In genomic region chr6:39901116-39901655, GRCh38 we compare ENCODE assay signal across 15 cellular contexts.
"Had no signal": no experiment of that assay in that cellular context is flagged by ENCODE, and none has a peak within 500 bp of the region (broad histone marks: within the 10 kb centered on the region; RNA-seq: fewer than 3 reads in every experiment).

No MANE protein-coding gene starts in this region.

- H3K27me3 ChIP-seq: brain microvascular endothelial cell, heart right ventricle, ovary, suprapubic skin had no signal

- H3K4me1 ChIP-seq: heart right ventricle, suprapubic skin had no signal

- ATAC-seq: esophagus mucosa had no signal

- H3K36me3 ChIP-seq: ovary had no signal

- H3K9me3 ChIP-seq: heart right ventricle, ovary, suprapubic skin had no signal

- H3K4me3 ChIP-seq: heart right ventricle, lung, ovary, suprapubic skin had no signal

- H3K27ac ChIP-seq: brain microvascular endothelial cell, heart right ventricle, ovary, suprapubic skin had no signal

- DNase-seq: activated CD4-positive, alpha-beta T cell treated with anti-CD3 and anti-CD28 coated beads, Interleukin-2, amount 50 U/mL, for 4 hours; activated naive CD4-positive, alpha-beta T cell treated with Interleukin-2 at 50 U/mL for 16 hours; activated naive CD8-positive, alpha-beta T cell treated with anti-CD3 and anti-CD28 coated beads, Interleukin-2, amount 10 ng/mL, durations not matched to agents 7 days and 5 days; activated T-cell treated with anti-CD3 and anti-CD28 coated beads for 4 hours; anterior cingulate cortex; brain microvascular endothelial cell; effector CD8-positive, alpha-beta T cell; heart right ventricle; immature natural killer cell; SW 1271; T-helper 2 cell had no signal
